ENCODE assay signal across 40 cellular contexts in the genomic region with DNA sequence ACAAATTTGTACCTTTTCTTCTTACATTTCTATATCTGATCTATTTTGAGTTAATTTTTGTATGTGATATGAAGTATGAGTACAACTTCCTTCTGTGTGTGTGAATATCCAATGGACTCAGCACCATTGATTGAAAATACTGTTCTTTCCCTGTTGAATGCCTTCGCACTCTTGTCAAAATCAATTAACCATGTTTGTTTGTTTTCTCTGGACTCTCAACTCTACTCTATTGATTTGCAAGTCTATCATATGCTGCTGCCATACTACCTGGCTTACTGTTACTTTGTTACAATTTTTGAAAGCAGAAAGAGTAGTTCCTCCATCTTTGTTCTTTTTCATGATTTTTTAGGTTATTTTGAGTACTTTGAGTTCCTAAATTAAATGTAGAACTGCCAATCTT.
"Had no signal": no experiment of that assay in that cellular context is flagged by ENCODE, and none has a peak within 500 bp of the region (broad histone marks: within the 10 kb centered on the region; RNA-seq: fewer than 3 reads in every experiment).

No MANE protein-coding gene starts in this region.

- H3K36me3 Mint-ChIP-seq: activated naive CD4-positive, alpha-beta T cell treated with anti-CD3 and anti-CD28 coated beads, Interleukin-2, amount 10 ng/mL, durations not matched to agents 7 days and 5 days; activated naive CD4-positive, alpha-beta T cell treated with anti-CD3 and anti-CD28 coated beads, Interleukin-2, amount 50 U/mL, for 24 hours; activated naive CD4-positive, alpha-beta T cell treated with anti-CD3 and anti-CD28 coated beads, Interleukin-2, amount 50 U/mL, for 72 hours; activated naive CD8-positive, alpha-beta T cell; activated naive CD8-positive, alpha-beta T cell treated with anti-CD3 and anti-CD28 coated beads for 36 hours; activated naive CD8-positive, alpha-beta T cell treated with anti-CD3 and anti-CD28 coated beads, Interleukin-2, amount 10 ng/mL, durations not matched to agents 7 days and 5 days; brain had no signal

- DNase-seq: activated effector memory CD4-positive, alpha-beta T cell treated with anti-CD3 and anti-CD28 coated beads, Interleukin-2, amount 50 U/mL, for 16 hours; activated effector memory CD4-positive, alpha-beta T cell treated with Interleukin-2 at 50 U/mL for 16 hours; activated gamma-delta T cell; activated gamma-delta T cell treated with Interleukin-2 at 50 U/mL for 16 hours; activated naive CD4-positive, alpha-beta T cell; activated naive CD4-positive, alpha-beta T cell treated with anti-CD3 and anti-CD28 coated beads for 36 hours; activated naive CD4-positive, alpha-beta T cell treated with anti-CD3 and anti-CD28 coated beads, Interleukin-2, amount 10 ng/mL, durations not matched to agents 7 days and 5 days; activated naive CD4-positive, alpha-beta T cell treated with anti-CD3 and anti-CD28 coated beads, Interleukin-2, amount 50 U/mL, for 16 hours; activated naive CD4-positive, alpha-beta T cell treated with Interleukin-2 at 50 U/mL for 16 hours; activated naive CD8-positive, alpha-beta T cell treated with anti-CD3 and anti-CD28 coated beads for 36 hours; activated naive CD8-positive, alpha-beta T cell treated with anti-CD3 and anti-CD28 coated beads, Interleukin-2, amount 10 ng/mL, durations not matched to agents 7 days and 5 days; activated naive CD8-positive, alpha-beta T cell treated with anti-CD3 and anti-CD28 coated beads, Interleukin-2, amount 50 U/mL, for 24 hours; activated T-cell treated with anti-CD3 and anti-CD28 coated beads, Interleukin-2, amount 50 U/mL, for 1 hour; activated T-cell treated with anti-CD3 and anti-CD28 coated beads, Interleukin-2, amount 50 U/mL, for 24 hours; activated T-cell treated with anti-CD3 and anti-CD28 coated beads, Interleukin-2, amount 50 U/mL, for 4 hours; activated T-cell treated with anti-CD3 and anti-CD28 coated beads, Interleukin-2, amount 50 U/mL, for 48 hours; activated T-cell treated with anti-CD3 and anti-CD28 coated beads, Interleukin-2, amount 50 U/mL, for 72 hours; adrenal gland; amniotic stem cell; amygdala; anterior cingulate cortex; aorta; body of pancreas; brain microvascular endothelial cell; caudate nucleus; central memory CD4-positive, alpha-beta T cell; cerebellar nuclear complex had no signal

- H3K36me3 ChIP-seq: adrenal gland, ascending aorta, brain microvascular endothelial cell, breast epithelium, cardiac muscle cell had no signal

- H3K27ac ChIP-seq: adrenal gland, ascending aorta, body of pancreas, brain microvascular endothelial cell, breast epithelium, cardiac muscle cell had no signal

- H3K27me3 Mint-ChIP-seq: activated naive CD4-positive, alpha-beta T cell treated with anti-CD3 and anti-CD28 coated beads, Interleukin-2, amount 10 ng/mL, durations not matched to agents 7 days and 5 days; activated naive CD4-positive, alpha-beta T cell treated with anti-CD3 and anti-CD28 coated beads, Interleukin-2, amount 50 U/mL, for 24 hours; activated naive CD8-positive, alpha-beta T cell; activated naive CD8-positive, alpha-beta T cell treated with anti-CD3 and anti-CD28 coated beads for 36 hours; activated naive CD8-positive, alpha-beta T cell treated with anti-CD3 and anti-CD28 coated beads, Interleukin-2, amount 10 ng/mL, durations not matched to agents 7 days and 5 days; activated naive CD8-positive, alpha-beta T cell treated with anti-CD3 and anti-CD28 coated beads, Interleukin-2, amount 50 U/mL, for 24 hours; activated T-cell treated with anti-CD3 and anti-CD28 coated beads, Interleukin-2, amount 50 U/mL, for 24 hours; activated T-helper 17 cell treated with anti-CD3 and anti-CD28 coated beads, Interleukin-2, amount 50 U/mL, for 72 hours; brain; central memory CD8-positive, alpha-beta T cell had no signal

- H3K27me3 ChIP-seq: adrenal gland, ascending aorta, body of pancreas, brain microvascular endothelial cell, breast epithelium, cardiac muscle cell had no signal

- H3K4me1 ChIP-seq: adrenal gland, ascending aorta, body of pancreas, breast epithelium had no signal

- H3K4me3 Mint-ChIP-seq: activated naive CD4-positive, alpha-beta T cell treated with anti-CD3 and anti-CD28 coated beads for 36 hours; activated naive CD4-positive, alpha-beta T cell treated with anti-CD3 and anti-CD28 coated beads, Interleukin-2, amount 10 ng/mL, durations not matched to agents 7 days and 5 days; activated naive CD4-positive, alpha-beta T cell treated with anti-CD3 and anti-CD28 coated beads, Interleukin-2, amount 50 U/mL, for 24 hours; activated naive CD8-positive, alpha-beta T cell; activated naive CD8-positive, alpha-beta T cell treated with anti-CD3 and anti-CD28 coated beads for 36 hours; activated naive CD8-positive, alpha-beta T cell treated with anti-CD3 and anti-CD28 coated beads, Interleukin-2, amount 10 ng/mL, durations not matched to agents 7 days and 5 days; activated naive CD8-positive, alpha-beta T cell treated with anti-CD3 and anti-CD28 coated beads, Interleukin-2, amount 50 U/mL, for 24 hours; activated T-cell treated with anti-CD3 and anti-CD28 coated beads, Interleukin-2, amount 50 U/mL, for 24 hours; activated T-cell treated with anti-CD3 and anti-CD28 coated beads, Interleukin-2, amount 50 U/mL, for 4 hours; activated T-cell treated with anti-CD3 and anti-CD28 coated beads, Interleukin-2, amount 50 U/mL, for 72 hours; activated T-helper 1 cell treated with anti-CD3 and anti-CD28 coated beads, Interleukin-12 subunit alpha, Interleukin-12 subunit beta, Interleukin-2, Interleukin-4 antibody, amounts not matched to agents 30 ng/mL and 10 ng/mL and 1 ng/mL, durations not matched to agents 14 hours and 24 hours and 36 hours; activated T-helper 17 cell treated with anti-CD3 and anti-CD28 coated beads, Interleukin-2, amount 50 U/mL, for 72 hours; brain; central memory CD8-positive, alpha-beta T cell had no signal

- H3K4me3 ChIP-seq: adrenal gland, ascending aorta, body of pancreas, breast epithelium, cardiac muscle cell had no signal

- H3K27ac Mint-ChIP-seq: activated naive CD4-positive, alpha-beta T cell treated with anti-CD3 and anti-CD28 coated beads for 36 hours; activated naive CD4-positive, alpha-beta T cell treated with anti-CD3 and anti-CD28 coated beads, Interleukin-2, amount 10 ng/mL, durations not matched to agents 7 days and 5 days; activated naive CD4-positive, alpha-beta T cell treated with anti-CD3 and anti-CD28 coated beads, Interleukin-2, amount 50 U/mL, for 24 hours; activated naive CD4-positive, alpha-beta T cell treated with anti-CD3 and anti-CD28 coated beads, Interleukin-2, amount 50 U/mL, for 72 hours; activated naive CD8-positive, alpha-beta T cell; activated naive CD8-positive, alpha-beta T cell treated with anti-CD3 and anti-CD28 coated beads for 36 hours; activated naive CD8-positive, alpha-beta T cell treated with anti-CD3 and anti-CD28 coated beads, Interleukin-2, amount 10 ng/mL, durations not matched to agents 7 days and 5 days; activated naive CD8-positive, alpha-beta T cell treated with anti-CD3 and anti-CD28 coated beads, Interleukin-2, amount 50 U/mL, for 24 hours; activated T-cell treated with anti-CD3 and anti-CD28 coated beads, Interleukin-2, amount 50 U/mL, for 24 hours; activated T-cell treated with anti-CD3 and anti-CD28 coated beads, Interleukin-2, amount 50 U/mL, for 72 hours; activated T-helper 1 cell treated with anti-CD3 and anti-CD28 coated beads, Interleukin-12 subunit alpha, Interleukin-12 subunit beta, Interleukin-2, Interleukin-4 antibody, amounts not matched to agents 30 ng/mL and 10 ng/mL and 1 ng/mL, durations not matched to agents 14 hours and 24 hours and 36 hours; activated T-helper 17 cell treated with anti-CD3 and anti-CD28 coated beads, Interleukin-2, amount 50 U/mL, for 72 hours; activated T-helper 2 cell treated with anti-CD3 and anti-CD28 coated beads, Interferon-gamma antibody, Interleukin-2, Interleukin-4, amounts not matched to agents 10 μg/mL and 5 μg/mL and 100 μg/mL, durations not matched to agents 14 hours and 24 hours and 36 hours; brain had no signal

- ATAC-seq: activated naive CD4-positive, alpha-beta T cell treated with anti-CD3 and anti-CD28 coated beads, Interleukin-2, amount 50 U/mL, for 72 hours; activated naive CD8-positive, alpha-beta T cell treated with anti-CD3 and anti-CD28 coated beads, Interleukin-2, amount 50 U/mL, for 24 hours; activated T-cell treated with anti-CD3 and anti-CD28 coated beads, Interleukin-2, amount 50 U/mL, for 4 hours; activated T-cell treated with anti-CD3 and anti-CD28 coated beads, Interleukin-2, amount 50 U/mL, for 72 hours; activated T-helper 17 cell treated with anti-CD3 and anti-CD28 coated beads, Interleukin-2, amount 50 U/mL, for 72 hours; body of pancreas had no signal

- H3K4me1 Mint-ChIP-seq: activated naive CD4-positive, alpha-beta T cell treated with anti-CD3 and anti-CD28 coated beads, Interleukin-2, amount 10 ng/mL, durations not matched to agents 7 days and 5 days; activated naive CD4-positive, alpha-beta T cell treated with anti-CD3 and anti-CD28 coated beads, Interleukin-2, amount 50 U/mL, for 24 hours; activated naive CD8-positive, alpha-beta T cell treated with anti-CD3 and anti-CD28 coated beads for 36 hours; activated naive CD8-positive, alpha-beta T cell treated with anti-CD3 and anti-CD28 coated beads, Interleukin-2, amount 10 ng/mL, durations not matched to agents 7 days and 5 days; activated naive CD8-positive, alpha-beta T cell treated with anti-CD3 and anti-CD28 coated beads, Interleukin-2, amount 50 U/mL, for 24 hours; activated T-helper 17 cell treated with anti-CD3 and anti-CD28 coated beads, Interleukin-2, amount 50 U/mL, for 72 hours; central memory CD8-positive, alpha-beta T cell had no signal

- H3K9me3 ChIP-seq: adrenal gland, ascending aorta, body of pancreas, breast epithelium had no signal

- FAIRE-seq: astrocyte, bronchial epithelial cell had no signal
